Comparison of ENCODE assay signal across 20 cellular contexts in the genomic region with DNA sequence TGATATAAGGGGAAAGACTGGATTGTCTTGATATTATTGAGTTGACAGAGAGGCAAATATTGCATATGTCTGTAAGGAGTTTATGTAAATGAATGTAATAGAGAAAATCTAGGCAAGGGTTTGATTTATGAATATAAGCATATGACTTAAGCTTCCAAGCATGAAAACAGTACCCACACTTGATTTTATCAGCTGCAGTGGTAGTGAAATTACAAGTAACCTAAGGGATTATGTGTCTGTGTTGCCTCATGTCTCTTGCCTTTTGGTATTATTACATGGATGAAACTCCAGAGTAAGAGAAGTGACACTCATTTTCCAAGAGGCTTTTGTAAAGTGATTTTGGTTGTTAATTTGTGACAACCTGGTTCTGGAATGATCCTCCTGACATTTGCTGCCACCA.
"Had no signal": no experiment of that assay in that cellular context is flagged by ENCODE, and none has a peak within 500 bp of the region (broad histone marks: within the 10 kb centered on the region; RNA-seq: fewer than 3 reads in every experiment).

No MANE protein-coding gene starts in this region.

- H3K4me3 ChIP-seq: breast epithelium, gastrocnemius medialis, heart left ventricle, psoas muscle, right lobe of liver, stomach, thoracic aorta, upper lobe of right lung had no signal

- ATAC-seq: activated CD8-positive, alpha-beta T cell treated with anti-CD3 and anti-CD28 coated beads, Interleukin-2, amount 10 ng/mL, durations not matched to agents 7 days and 5 days; activated T-cell treated with anti-CD3 and anti-CD28 coated beads, Interleukin-2, amount 50 U/mL, for 72 hours; gastrocnemius medialis; heart left ventricle; psoas muscle; right lobe of liver; upper lobe of right lung had no signal

- DNase-seq: activated B cell treated with CpG ODN at 0.5 μM for 24 hours; activated CD4-positive, alpha-beta T cell treated with anti-CD3 and anti-CD28 coated beads for 48 hours; activated CD8-positive, alpha-beta memory T cell treated with anti-CD3 and anti-CD28 coated beads, Interleukin-2, amount 50 U/mL, for 48 hours; activated CD8-positive, alpha-beta T cell treated with anti-CD3 and anti-CD28 coated beads, Interleukin-2, amount 10 ng/mL, durations not matched to agents 7 days and 5 days; activated gamma-delta T cell treated with Interleukin-2 at 50 U/mL for 16 hours; activated naive CD8-positive, alpha-beta T cell treated with anti-CD3 and anti-CD28 coated beads for 36 hours; activated T-cell treated with anti-CD3 and anti-CD28 coated beads, Interleukin-2, amount 50 U/mL, for 72 hours; anterior cingulate cortex; cerebellar nuclear complex; effector memory CD4-positive, alpha-beta T cell; gastrocnemius medialis; heart left ventricle; immature natural killer cell; mesendoderm; psoas muscle; right lobe of liver; stomach; upper lobe of right lung had no signal
